ENCODE assay signal across 14 cellular contexts in the genomic region with DNA sequence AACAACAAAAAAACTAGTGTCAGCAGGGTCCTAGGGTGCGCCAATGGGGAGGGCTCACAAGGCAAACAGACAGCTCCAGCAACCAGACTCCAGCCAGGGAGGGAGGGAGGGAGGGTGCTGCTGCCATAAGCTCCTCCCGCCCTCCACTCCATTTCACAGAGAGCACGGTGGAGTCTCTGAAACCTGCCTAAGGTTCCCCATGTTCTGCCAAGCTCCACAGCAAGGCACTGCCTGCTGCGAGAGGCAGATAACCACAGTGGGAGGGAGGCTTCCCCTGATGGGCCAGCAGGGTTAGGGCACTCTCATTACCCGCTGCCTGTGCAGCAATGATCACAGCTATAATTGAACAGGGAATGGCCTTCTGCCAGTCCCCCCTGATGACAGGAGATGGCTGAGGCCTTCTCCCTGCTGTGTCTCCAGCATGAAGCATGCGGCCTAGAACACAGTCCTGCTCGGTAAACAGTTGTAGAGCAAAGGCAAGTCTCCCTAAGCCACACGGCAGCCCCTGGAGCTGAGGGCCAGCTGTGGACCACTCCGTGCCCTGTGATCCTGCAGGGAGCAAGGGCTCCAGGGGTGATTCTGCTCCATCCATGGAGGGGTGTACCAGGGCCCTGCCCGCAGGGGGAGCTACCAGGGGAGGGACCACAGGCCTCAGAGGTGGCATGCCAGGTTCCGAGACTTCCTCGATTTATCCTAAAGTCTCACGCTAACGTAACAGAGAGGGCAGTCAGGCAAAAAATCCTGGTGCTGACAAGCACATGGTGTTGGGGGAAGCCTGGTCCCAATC. TPM values are rescaled to one million over a fixed set of nuclear protein-coding genes. Genes with fewer than 3 reads are reported as not detected.
DNase-seq lines count a peak whose midpoint lies in the region; ATAC-seq and TF ChIP-seq lines count a peak whose summit lies in the region.
"Had no signal": no experiment of that assay in that cellular context is flagged by ENCODE, and none has a peak within 500 bp of the region (broad histone marks: within the 10 kb centered on the region; RNA-seq: fewer than 3 reads in every experiment).

No MANE protein-coding gene starts in this region.

- H4K20me1 ChIP-seq in osteoblast (ENCODE audit: insufficient read depth, low read length), result peaks cover 11% of the 10 kb centered on the region

- TF ChIP-seq EP300 in suprapubic skin (IDR thresholded peaks at IDR 0.05), result no peak

- ATAC-seq in GM21619 (IDR thresholded peaks at IDR 0.05; ENCODE audit: unreplicated experiment), result no peak
- ATAC-seq: activated CD8-positive, alpha-beta T cell treated with anti-CD3 and anti-CD28 coated beads, Interleukin-2, amount 10 ng/mL, durations not matched to agents 7 days and 5 days had no signal

- H3K36me3 ChIP-seq in suprapubic skin (no peaks in the 10 kb centered on the region), osteoblast (ENCODE audit: insufficient read depth, low read length) (no peaks in the 10 kb centered on the region)
- H3K36me3 ChIP-seq: right lobe of liver had no signal

- 73% methylated on average over 10 of the region's 14 CpGs for WGBS in suprapubic skin

- peak in 75 of 76 experiments; percentile 24 to 95 (median 85) for DNase-seq in HUDEP-2 (lab: John Stamatoyannopoulos, UW; ENCODE audit: unreplicated experiment in 76 of 76)
- no peak for DNase-seq in astrocyte of the cerebellum (ENCODE audit: low read depth)
- no peak for DNase-seq in suprapubic skin (ENCODE audit: low spot score in 2 of 2)
- no peak for DNase-seq in osteoblast (ENCODE audit: insufficient read length, low spot score, missing footprints)
- DNase-seq in DMS153 treated with DMSO at 0.1 percent for 48 hours (lab: John Stamatoyannopoulos, UW; ENCODE audit: unreplicated experiment), result no peak
- DNase-seq: activated CD8-positive, alpha-beta T cell treated with anti-CD3 and anti-CD28 coated beads, Interleukin-2, amount 10 ng/mL, durations not matched to agents 7 days and 5 days; activated naive CD4-positive, alpha-beta T cell treated with anti-CD3 and anti-CD28 coated beads for 36 hours; CD4-positive, alpha-beta memory T cell; islet precursor cell; NCI-H2171 treated with DMSO at 0.1 percent for 48 hours; right lobe of liver had no signal

- no peaks in the 10 kb centered on the region for H3K79me2 ChIP-seq in osteoblast (ENCODE audit: insufficient read depth, low read length)

- no peak overlapping the region for H2AFZ ChIP-seq in osteoblast (ENCODE audit: low read length)

- no peak for TF ChIP-seq POLR2A in suprapubic skin (IDR thresholded peaks at IDR 0.05)

- TF ChIP-seq CTCF in astrocyte of the cerebellum (IDR thresholded peaks at IDR 0.05; ENCODE audit: low read depth, low read length, missing control alignments) (peak; percentile 25), suprapubic skin (IDR thresholded peaks at IDR 0.05) (no peak), osteoblast (IDR thresholded peaks at IDR 0.05; ENCODE audit: extremely low read depth, low read depth, low read length) (no peak)

- H3K4me3 ChIP-seq in astrocyte of the cerebellum (ENCODE audit: low read depth, low read length), result no peak overlapping the region
- H3K4me3 ChIP-seq in suprapubic skin, result no peak overlapping the region
- no peak overlapping the region for H3K4me3 ChIP-seq in osteoblast (ENCODE audit: insufficient read depth, low read length)
- H3K4me3 ChIP-seq: coronary artery, right lobe of liver had no signal

- no peak overlapping the region for H3K4me2 ChIP-seq in osteoblast (ENCODE audit: insufficient read depth, low read length)

- in situ Hi-C loops in astrocyte of the cerebellum (cut with HindIII; ENCODE audit: low sequenced_read_pairs), result no loop called here

- H3K9me3 ChIP-seq in suprapubic skin (no peaks in the 10 kb centered on the region), osteoblast (ENCODE audit: low read depth, low read length) (no peaks in the 10 kb centered on the region)
- H3K9me3 ChIP-seq: right lobe of liver had no signal

- H3K27ac ChIP-seq in layer of hippocampus (ENCODE audit: low read depth, low read length), result peak overlapping the region; percentile 62
- H3K27ac ChIP-seq in suprapubic skin, result peak overlapping the region; percentile 8
- no peak overlapping the region for H3K27ac ChIP-seq in osteoblast (ENCODE audit: low read depth, low read length)
- H3K27ac ChIP-seq: right lobe of liver had no signal

- H3K4me1 ChIP-seq in suprapubic skin (peaks cover 7% of the 10 kb centered on the region), osteoblast (ENCODE audit: insufficient read depth, low read length) (peaks cover 9% of the 10 kb centered on the region)
- H3K4me1 ChIP-seq: right lobe of liver had no signal

- no peaks in the 10 kb centered on the region for H3K27me3 ChIP-seq in layer of hippocampus (ENCODE audit: control insufficient read depth, insufficient read depth, low read length)
- no peaks in the 10 kb centered on the region for H3K27me3 ChIP-seq in suprapubic skin
- H3K27me3 ChIP-seq in osteoblast (ENCODE audit: insufficient read depth, low read length), result no peaks in the 10 kb centered on the region
- H3K27me3 ChIP-seq: right lobe of liver had no signal

RNA-seq across cellular contexts. Expression of gene PC, which starts 42.9 kb away (rescaled TPM):
- total RNA-seq in suprapubic skin (10 to 100 TPM; 10.8 to 25.4 (median 13.9) TPM), osteoblast (48.5 and 50.1 TPM in 2 replicates)

RNA-seq across cellular contexts. Expression of gene LRFN4, which starts 58.4 kb away (rescaled TPM):
- total RNA-seq in suprapubic skin (1 to 10 TPM; 6.0 to 8.5 (median 8.3) TPM), osteoblast (15.9 and 16.3 TPM in 2 replicates)

RNA-seq across cellular contexts. Expression of gene C11orf86, which starts 59.9 kb away (rescaled TPM):
- total RNA-seq in suprapubic skin (not detected), osteoblast (not detected in 2 replicates)
- total RNA-seq: activated CD8-positive, alpha-beta T cell treated with anti-CD3 and anti-CD28 coated beads, Interleukin-2, amount 10 ng/mL, durations not matched to agents 7 days and 5 days; activated naive CD4-positive, alpha-beta T cell treated with anti-CD3 and anti-CD28 coated beads for 36 hours; CD4-positive, alpha-beta memory T cell; right lobe of liver had no signal

Comparison
In these comparisons a context has a peak if more than half of its experiments do, and no peak if none do; other contexts are left out.
1. DNase-seq: peak in HUDEP-2 (75 of 76); none in astrocyte of the cerebellum (single experiment), suprapubic skin (0 of 2), osteoblast (single experiment) and DMS153 treated with DMSO at 0.1 percent for 48 hours (single experiment).